ENCODE assay signal across 8 cellular contexts in genomic region chr2:113754989-113755689, GRCh38. TPM values are rescaled to one million over a fixed set of nuclear protein-coding genes. Genes with fewer than 3 reads are reported as not detected.
DNase-seq lines count a peak whose midpoint lies in the region; ATAC-seq and TF ChIP-seq lines count a peak whose summit lies in the region.

No MANE protein-coding gene starts in this region.

- peaks cover 3% of the 10 kb centered on the region; the same call in 1 of the 2 replicates for H3K36me3 ChIP-seq in SK-N-MC (ENCODE audit: insufficient read depth, low read length)

- H3K27ac ChIP-seq in SK-N-MC: no peak overlapping the region

- no peak for ATAC-seq in HG03439 (IDR thresholded peaks at IDR 0.05; ENCODE audit: unreplicated experiment)

- H3K4me1 Mint-ChIP-seq in T-helper 1 cell treated with Interleukin-12 subunit alpha and Interleukin-12 subunit beta and Interleukin-4 antibody, amounts not matched to agents 30 μg/mL and 1 μg/mL, for 36 hours (ENCODE audit: low read depth): peaks cover 18% of the 10 kb centered on the region

- peaks cover 13% of the 10 kb centered on the region for H3K36me3 Mint-ChIP-seq in T-helper 1 cell treated with Interleukin-12 subunit alpha and Interleukin-12 subunit beta and Interleukin-4 antibody, amounts not matched to agents 30 μg/mL and 1 μg/mL, for 36 hours (ENCODE audit: low read depth)

- H3K27ac Mint-ChIP-seq in T-helper 1 cell treated with Interleukin-12 subunit alpha and Interleukin-12 subunit beta and Interleukin-4 antibody, amounts not matched to agents 30 μg/mL and 1 μg/mL, for 36 hours: peak overlapping the region; percentile 5

- TF ChIP-seq CTCF in foreskin fibroblast (IDR thresholded peaks at IDR 0.05; ENCODE audit: low read depth, low read length): no peak

- no peaks in the 10 kb centered on the region for H3K27me3 Mint-ChIP-seq in T-helper 1 cell treated with Interleukin-12 subunit alpha and Interleukin-12 subunit beta and Interleukin-4 antibody, amounts not matched to agents 30 μg/mL and 1 μg/mL, for 36 hours (ENCODE audit: low read depth)

- H3K4me3 ChIP-seq in SK-N-MC: peak overlapping the region; percentile 81
- H3K4me3 ChIP-seq in foreskin fibroblast (ENCODE audit: low read depth in 1 of 2, low read length in 2 of 2): peak overlapping the region; percentile 89 to 96

- no peaks in the 10 kb centered on the region for H3K9me3 Mint-ChIP-seq in T-helper 1 cell treated with Interleukin-12 subunit alpha and Interleukin-12 subunit beta and Interleukin-4 antibody, amounts not matched to agents 30 μg/mL and 1 μg/mL, for 36 hours

- H3K9ac ChIP-seq in SK-N-MC (ENCODE audit: insufficient read length): peak overlapping the region; percentile 39

- DNase-seq in T-helper 1 cell (no peak), SK-N-MC (ENCODE audit: low read depth, low spot score) (no peak), foreskin fibroblast (peak in 1 of 2 donors; percentile 16), retina (peak; percentile 1), mesenteric fat pad (ENCODE audit: low spot score) (no peak), COLO668 (lab: John Stamatoyannopoulos, UW; ENCODE audit: unreplicated experiment) (no peak)

- H3K4me3 Mint-ChIP-seq in T-helper 1 cell treated with Interleukin-12 subunit alpha and Interleukin-12 subunit beta and Interleukin-4 antibody, amounts not matched to agents 30 μg/mL and 1 μg/mL, for 36 hours: peak overlapping the region; percentile 94

- H3K9me3 ChIP-seq in SK-N-MC (ENCODE audit: low read depth, low read length): no peaks in the 10 kb centered on the region

RNA-seq across cellular contexts. Expression of gene SLC35F5, which starts 1.3 kb away (rescaled TPM):
- total RNA-seq in mesenteric fat pad: 61.6 TPM
